10 cellular contexts compared by ENCODE assay signal in the genomic region with DNA sequence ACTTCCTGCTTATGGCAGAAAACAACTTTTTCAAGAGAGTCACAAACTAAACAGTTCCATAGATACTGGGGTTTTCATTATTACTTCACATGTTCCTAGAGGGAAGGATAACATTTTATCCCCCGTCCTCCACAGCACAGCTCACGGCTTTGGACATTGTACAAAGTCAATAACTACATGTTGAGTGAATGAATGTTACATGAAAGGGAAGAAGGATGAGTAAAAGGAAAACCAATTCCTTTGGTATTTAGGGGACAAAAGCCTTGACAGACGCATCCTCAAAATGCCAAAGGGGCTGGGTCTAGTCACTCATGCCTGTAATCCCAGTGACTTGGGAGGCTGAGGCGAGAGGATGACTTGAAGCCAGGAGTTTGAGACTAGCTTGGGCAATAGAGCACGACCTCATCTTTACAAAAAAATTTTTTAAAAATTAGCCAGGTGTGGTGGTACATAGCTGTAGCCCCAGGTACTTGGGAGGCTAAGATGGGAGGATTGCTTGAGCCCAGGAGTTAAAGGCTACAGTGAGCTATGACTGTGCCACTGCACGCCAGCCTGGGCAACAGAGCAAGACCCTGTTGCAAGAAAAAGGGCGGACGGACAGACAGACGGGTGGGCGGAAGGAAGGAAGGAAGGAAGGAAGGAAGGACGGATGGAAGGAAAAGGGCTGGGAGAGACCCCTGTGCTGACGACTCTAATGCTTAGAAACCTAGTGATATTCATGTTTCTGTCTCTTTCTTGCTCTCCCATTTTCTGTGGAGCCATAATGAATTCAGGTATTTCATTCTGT. TPM values are rescaled to one million over a fixed set of nuclear protein-coding genes. Genes with fewer than 3 reads are reported as not detected.
DNase-seq lines count a peak whose midpoint lies in the region; ATAC-seq and TF ChIP-seq lines count a peak whose summit lies in the region.
"Had no signal": no experiment of that assay in that cellular context is flagged by ENCODE, and none has a peak within 500 bp of the region (broad histone marks: within the 10 kb centered on the region; RNA-seq: fewer than 3 reads in every experiment).

No MANE protein-coding gene starts in this region.

- no peak for ATAC-seq in gastroesophageal sphincter
- ATAC-seq in GM18909 (IDR thresholded peaks at IDR 0.05; ENCODE audit: poor library complexity, unreplicated experiment), result no peak

- no peaks in the 10 kb centered on the region for H3K27me3 ChIP-seq in gastroesophageal sphincter
- H3K27me3 ChIP-seq in stomach smooth muscle (ENCODE audit: control insufficient read depth in 1 of 2, insufficient read depth in 2 of 2, low read length in 2 of 2), result no peaks in the 10 kb centered on the region
- H3K27me3 ChIP-seq: pancreas had no signal

- H3K9ac ChIP-seq in stomach smooth muscle (ENCODE audit: low read length in 2 of 2), result peak overlapping the region in 1 of 2 donors; percentile 42

- WGBS in gastroesophageal sphincter (ENCODE audit: low coverage in 1 of 2), 2 donors, result 82 to 89% methylated on average over 4 to 12 of the region's 12 CpGs

- no peaks in the 10 kb centered on the region for H3K9me3 ChIP-seq in gastroesophageal sphincter
- H3K9me3 ChIP-seq in stomach smooth muscle (ENCODE audit: control insufficient read depth in 2 of 2, low read length in 2 of 2), result no peaks in the 10 kb centered on the region
- H3K9me3 ChIP-seq: pancreas had no signal

- no peak for DNase-seq in T-helper 1 cell
- DNase-seq in activated naive CD8-positive, alpha-beta T cell treated with anti-CD3 and anti-CD28 coated beads for 36 hours, result no peak
- DNase-seq in head of caudate nucleus, result no peak
- no peak for DNase-seq in A172 (ENCODE audit: low spot score)
- DNase-seq: 8988T, pancreas had no signal

- H3K9me3 Mint-ChIP-seq in T-helper 1 cell treated with Interleukin-12 subunit alpha and Interleukin-12 subunit beta and Interleukin-4 antibody, amounts not matched to agents 30 μg/mL and 1 μg/mL, for 36 hours, result no peaks in the 10 kb centered on the region
- no peaks in the 10 kb centered on the region for H3K9me3 Mint-ChIP-seq in activated naive CD8-positive, alpha-beta T cell treated with anti-CD3 and anti-CD28 coated beads for 36 hours

- peaks cover 60% of the 10 kb centered on the region for H3K36me3 Mint-ChIP-seq in T-helper 1 cell treated with Interleukin-12 subunit alpha and Interleukin-12 subunit beta and Interleukin-4 antibody, amounts not matched to agents 30 μg/mL and 1 μg/mL, for 36 hours (ENCODE audit: low read depth)
- H3K36me3 Mint-ChIP-seq in activated naive CD8-positive, alpha-beta T cell treated with anti-CD3 and anti-CD28 coated beads for 36 hours, result peaks cover 24% of the 10 kb centered on the region

- peak overlapping the region; percentile 79 to 84 (median 82) for H3K27ac ChIP-seq in gastroesophageal sphincter
- H3K27ac ChIP-seq in stomach smooth muscle (ENCODE audit: low read length), result peak overlapping the region; percentile 76

- peak overlapping the region; percentile 30 for H3K4me3 Mint-ChIP-seq in T-helper 1 cell treated with Interleukin-12 subunit alpha and Interleukin-12 subunit beta and Interleukin-4 antibody, amounts not matched to agents 30 μg/mL and 1 μg/mL, for 36 hours
- no peak overlapping the region for H3K4me3 Mint-ChIP-seq in activated naive CD8-positive, alpha-beta T cell treated with anti-CD3 and anti-CD28 coated beads for 36 hours

- no peak for TF ChIP-seq EP300 in gastroesophageal sphincter (IDR thresholded peaks at IDR 0.05)

- TF ChIP-seq POLR2A in gastroesophageal sphincter (IDR thresholded peaks at IDR 0.05), result no peak

- peak overlapping the region; percentile 85 for H3K27ac Mint-ChIP-seq in T-helper 1 cell treated with Interleukin-12 subunit alpha and Interleukin-12 subunit beta and Interleukin-4 antibody, amounts not matched to agents 30 μg/mL and 1 μg/mL, for 36 hours
- peak overlapping the region; percentile 99 for H3K27ac Mint-ChIP-seq in activated naive CD8-positive, alpha-beta T cell treated with anti-CD3 and anti-CD28 coated beads for 36 hours

- intact Hi-C loops in head of caudate nucleus (cut with DNase I), result no loop called here

- H3K4me1 ChIP-seq in gastroesophageal sphincter, result peaks cover 25 to 80% (median 38%) of the 10 kb centered on the region in 3 donors
- H3K4me1 ChIP-seq in stomach smooth muscle (ENCODE audit: control insufficient read depth, insufficient read depth, low read length), result peaks cover 49% of the 10 kb centered on the region

- no peak for TF ChIP-seq CTCF in gastroesophageal sphincter (IDR thresholded peaks at IDR 0.05)

- H3K4me1 Mint-ChIP-seq in T-helper 1 cell treated with Interleukin-12 subunit alpha and Interleukin-12 subunit beta and Interleukin-4 antibody, amounts not matched to agents 30 μg/mL and 1 μg/mL, for 36 hours (ENCODE audit: low read depth), result peaks cover 29% of the 10 kb centered on the region
- peaks cover 49% of the 10 kb centered on the region for H3K4me1 Mint-ChIP-seq in activated naive CD8-positive, alpha-beta T cell treated with anti-CD3 and anti-CD28 coated beads for 36 hours

- H3K27me3 Mint-ChIP-seq in T-helper 1 cell treated with Interleukin-12 subunit alpha and Interleukin-12 subunit beta and Interleukin-4 antibody, amounts not matched to agents 30 μg/mL and 1 μg/mL, for 36 hours (ENCODE audit: low read depth), result no peaks in the 10 kb centered on the region
- H3K27me3 Mint-ChIP-seq in activated naive CD8-positive, alpha-beta T cell treated with anti-CD3 and anti-CD28 coated beads for 36 hours, result no peaks in the 10 kb centered on the region

- H3K36me3 ChIP-seq in gastroesophageal sphincter (peaks cover 0 to 96% of the 10 kb centered on the region in 2 donors), stomach smooth muscle (ENCODE audit: control insufficient read depth in 2 of 2, insufficient read depth in 2 of 2, low read length in 2 of 2) (peaks cover 43 to 52% of the 10 kb centered on the region in 2 donors)

- H3K4me3 ChIP-seq in gastroesophageal sphincter (no peak overlapping the region), stomach smooth muscle (ENCODE audit: low read length in 2 of 2) (no peak overlapping the region)
- H3K4me3 ChIP-seq: pancreas had no signal

RNA-seq across cellular contexts. Expression of gene PI4KB, which starts 14.6 kb away (rescaled TPM):
- total RNA-seq in activated naive CD8-positive, alpha-beta T cell treated with anti-CD3 and anti-CD28 coated beads for 36 hours, result 10 to 100 TPM; 46.4 to 49.4 TPM
- total RNA-seq in gastroesophageal sphincter, result 100 to 1,000 TPM in 2 of 4 donors, 10 to 100 TPM in 2; 95.0 to 104 (median 97.9) TPM
- 86.6 and 99.4 TPM in 2 replicates for total RNA-seq in A172 (2014; rRNA removed; shearing (Covaris generic))

RNA-seq across cellular contexts. Expression of gene ZNF687, which starts 30.5 kb away (rescaled TPM):
- 10 to 100 TPM; 27.0 to 29.9 TPM for total RNA-seq in activated naive CD8-positive, alpha-beta T cell treated with anti-CD3 and anti-CD28 coated beads for 36 hours
- 10 to 100 TPM; 18.4 to 27.6 (median 24.4) TPM for total RNA-seq in gastroesophageal sphincter
- total RNA-seq in A172 (2014; rRNA removed; shearing (Covaris generic)), result 34.7 and 36.2 TPM in 2 replicates

RNA-seq across cellular contexts. Expression of gene RFX5, which starts 34.4 kb away (rescaled TPM):
- 10 to 100 TPM; 55.2 to 58.6 TPM for total RNA-seq in activated naive CD8-positive, alpha-beta T cell treated with anti-CD3 and anti-CD28 coated beads for 36 hours
- 10 to 100 TPM; 32.6 to 66.1 (median 44.5) TPM for total RNA-seq in gastroesophageal sphincter
- 73.0 and 104 TPM in 2 replicates for total RNA-seq in A172 (2014; rRNA removed; shearing (Covaris generic))

RNA-seq across cellular contexts. Expression of gene PSMD4, which starts 58.1 kb away (rescaled TPM):
- total RNA-seq in activated naive CD8-positive, alpha-beta T cell treated with anti-CD3 and anti-CD28 coated beads for 36 hours, result 100 to 1,000 TPM; 217 to 249 TPM
- total RNA-seq in gastroesophageal sphincter, result 100 to 1,000 TPM; 163 to 184 (median 171) TPM
- 568 and 570 TPM in 2 replicates for total RNA-seq in A172 (2014; rRNA removed; shearing (Covaris generic))

RNA-seq across cellular contexts. Expression of gene SELENBP1, which starts 59.9 kb away (rescaled TPM):
- total RNA-seq in activated naive CD8-positive, alpha-beta T cell treated with anti-CD3 and anti-CD28 coated beads for 36 hours, result not detected
- 100 to 1,000 TPM in 2 of 4 donors, 10 to 100 TPM in 2; 52.8 to 251 (median 109) TPM for total RNA-seq in gastroesophageal sphincter
- 0.22 and 0.41 TPM in 2 replicates for total RNA-seq in A172 (2014; rRNA removed; shearing (Covaris generic))
